In genomic region chr5:117497626-117498025, GRCh38 we compare ENCODE assay signal across 28 cellular contexts.
"Had no signal": no experiment of that assay in that cellular context is flagged by ENCODE, and none has a peak within 500 bp of the region (broad histone marks: within the 10 kb centered on the region; RNA-seq: fewer than 3 reads in every experiment).

No MANE protein-coding gene starts in this region.

- H3K4me1 ChIP-seq: colonic mucosa, foreskin keratinocyte, parathyroid adenoma, psoas muscle, right lobe of liver, tibial nerve, upper lobe of right lung, vagina had no signal

- H3K9ac ChIP-seq: parathyroid adenoma had no signal

- H3K9me3 Mint-ChIP-seq: endodermal cell, neural crest cell had no signal

- H3K27me3 ChIP-seq: colonic mucosa, foreskin keratinocyte, hepatocyte, right lobe of liver, testis, tibial nerve, upper lobe of right lung, vagina had no signal

- H3K27ac Mint-ChIP-seq: endodermal cell; naive thymus-derived CD4-positive, alpha-beta T cell had no signal

- H3K79me2 ChIP-seq: hepatocyte, parathyroid adenoma had no signal

- FAIRE-seq: endothelial cell of umbilical vein, kidney had no signal

- H3K4me1 Mint-ChIP-seq: endodermal cell; naive thymus-derived CD4-positive, alpha-beta T cell; neural crest cell had no signal

- DNase-seq: caudate nucleus; colonic mucosa; effector CD4-positive, alpha-beta T cell; endodermal cell; erythroblast; foreskin keratinocyte; kidney; left colon; left ventricle myocardium superior; mesenchymal stem cell; naive thymus-derived CD4-positive, alpha-beta T cell; occipital lobe; psoas muscle; retina; right lobe of liver; stimulated activated CD4-positive, alpha-beta T cell treated with anti-CD3 and anti-CD28 coated beads, Interleukin-12 subunit alpha, Interleukin-12 subunit beta, amount 100 ng/mL, for 4 hours; stimulated activated CD4-positive, alpha-beta T cell treated with anti-CD3 and anti-CD28 coated beads, Interleukin-2, amount 100 ng/mL, for 48 hours; stimulated activated naive CD8-positive, alpha-beta T cell treated with anti-CD3 and anti-CD28 coated beads, Interleukin-15, Interleukin-2, amounts not matched to agents 100 U/mL and 50 U/mL, for 24 hours; testis; upper lobe of right lung had no signal

- H3K27me3 Mint-ChIP-seq: naive thymus-derived CD4-positive, alpha-beta T cell had no signal

- H3K27ac ChIP-seq: colonic mucosa, foreskin keratinocyte, hepatocyte, parathyroid adenoma, psoas muscle, right lobe of liver, testis, upper lobe of right lung, vagina had no signal

- H3K36me3 ChIP-seq: colonic mucosa, right lobe of liver, tibial nerve, upper lobe of right lung, vagina had no signal

- H3K36me3 Mint-ChIP-seq: naive thymus-derived CD4-positive, alpha-beta T cell had no signal

- H3K4me3 Mint-ChIP-seq: endodermal cell; naive thymus-derived CD4-positive, alpha-beta T cell; neural crest cell had no signal

- H3K4me3 ChIP-seq: colonic mucosa, hepatocyte, lung, psoas muscle, right lobe of liver, skin epidermis, testis, tibial nerve, upper lobe of right lung, vagina had no signal

- H3K4me2 ChIP-seq: hepatocyte had no signal

- ATAC-seq: foreskin keratinocyte; left colon; left ventricle myocardium superior; naive thymus-derived CD4-positive, alpha-beta T cell; psoas muscle; right lobe of liver; stimulated activated naive CD8-positive, alpha-beta T cell treated with anti-CD3 and anti-CD28 coated beads, Interleukin-15, Interleukin-2, amounts not matched to agents 100 U/mL and 50 U/mL, for 24 hours; upper lobe of right lung had no signal
